Comparison of ENCODE assay signal across 24 cellular contexts in genomic region chr17:58677204-58677880, GRCh38.
DNase-seq lines count a peak whose midpoint lies in the region; ATAC-seq and TF ChIP-seq lines count a peak whose summit lies in the region.
"Had no signal": no experiment of that assay in that cellular context is flagged by ENCODE, and none has a peak within 500 bp of the region (broad histone marks: within the 10 kb centered on the region; RNA-seq: fewer than 3 reads in every experiment).

No MANE protein-coding gene starts in this region.

- peak; percentile 19 for DNase-seq in AG08396 (ENCODE audit: low spot score)
- peak; percentile 63 for DNase-seq in astrocyte of the spinal cord (ENCODE audit: low read depth, low spot score)
- DNase-seq in foreskin melanocyte, result peak; percentile 64
- DNase-seq in iPS-NIHi11 (ENCODE audit: low spot score), result no peak
- DNase-seq in SW 1271 (lab: John Stamatoyannopoulos, UW), result no peak
- no peak for DNase-seq in coronary artery (ENCODE audit: low spot score)
- DNase-seq in stimulated activated CD4-positive, alpha-beta T cell treated with anti-CD3 and anti-CD28 coated beads, Interleukin-4, amount 100 ng/mL, for 24 hours, result no peak
- DNase-seq: activated CD8-positive, alpha-beta memory T cell treated with anti-CD3 and anti-CD28 coated beads, Interleukin-2, amount 10 ng/mL, durations not matched to agents 7 days and 5 days; activated naive CD8-positive, alpha-beta T cell treated with anti-CD3 and anti-CD28 coated beads, Interleukin-2, amount 10 ng/mL, durations not matched to agents 7 days and 5 days; CD8-positive, alpha-beta T cell; DMS53; dorsolateral prefrontal cortex; left cardiac atrium; naive B cell; NCI-H510A treated with DMSO at 0.1 percent for 48 hours; NK-92 treated with Interleukin-12 subunit alpha and Interleukin-12 subunit beta, amount 100 ng/mL, for 24 hours; pancreas; right cardiac atrium; stimulated activated CD4-positive, alpha-beta T cell treated with anti-CD3 and anti-CD28 coated beads, Interleukin-15, amount 100 ng/mL, for 24 hours had no signal

- ATAC-seq in HG02610 (IDR thresholded peaks at IDR 0.05; ENCODE audit: unreplicated experiment), result peak; percentile 57
- ATAC-seq: activated CD8-positive, alpha-beta memory T cell treated with anti-CD3 and anti-CD28 coated beads, Interleukin-2, amount 10 ng/mL, durations not matched to agents 7 days and 5 days; activated T-helper 17 cell treated with anti-CD3 and anti-CD28 coated beads, Interleukin-2, amount 50 U/mL, for 72 hours; CD8-positive, alpha-beta T cell; left cardiac atrium; right cardiac atrium had no signal

- in situ Hi-C loops in astrocyte of the spinal cord (cut with HindIII; ENCODE audit: low sequenced_read_pairs), result no loop called here

- TF ChIP-seq CTCF in astrocyte of the spinal cord (IDR thresholded peaks at IDR 0.05; ENCODE audit: low read depth, low read length), result no peak
- TF ChIP-seq CTCF in coronary artery (IDR thresholded peaks at IDR 0.05), result no peak

- H3K27ac ChIP-seq in coronary artery, result no peak overlapping the region
- H3K27ac ChIP-seq: dorsolateral prefrontal cortex, epithelial cell of prostate, pancreas, suprapubic skin had no signal

- H3K4me3 ChIP-seq in astrocyte of the spinal cord (ENCODE audit: low read depth, low read length) (no peak overlapping the region), coronary artery (no peak overlapping the region)
- H3K4me3 ChIP-seq: dorsolateral prefrontal cortex, HAP-1, pancreas, suprapubic skin had no signal

Comparison
In these comparisons a context has a peak if more than half of its experiments do, and no peak if none do; other contexts are left out.
1. DNase-seq: peak in AG08396 (single experiment), astrocyte of the spinal cord (single experiment) and foreskin melanocyte (single experiment); none in iPS-NIHi11 (single experiment), SW 1271 (0 of 2), coronary artery (single experiment) and stimulated activated CD4-positive, alpha-beta T cell treated with anti-CD3 and anti-CD28 coated beads, Interleukin-4, amount 100 ng/mL, for 24 hours (single experiment).